ENCODE assay signal across 8 cellular contexts in the genomic region with DNA sequence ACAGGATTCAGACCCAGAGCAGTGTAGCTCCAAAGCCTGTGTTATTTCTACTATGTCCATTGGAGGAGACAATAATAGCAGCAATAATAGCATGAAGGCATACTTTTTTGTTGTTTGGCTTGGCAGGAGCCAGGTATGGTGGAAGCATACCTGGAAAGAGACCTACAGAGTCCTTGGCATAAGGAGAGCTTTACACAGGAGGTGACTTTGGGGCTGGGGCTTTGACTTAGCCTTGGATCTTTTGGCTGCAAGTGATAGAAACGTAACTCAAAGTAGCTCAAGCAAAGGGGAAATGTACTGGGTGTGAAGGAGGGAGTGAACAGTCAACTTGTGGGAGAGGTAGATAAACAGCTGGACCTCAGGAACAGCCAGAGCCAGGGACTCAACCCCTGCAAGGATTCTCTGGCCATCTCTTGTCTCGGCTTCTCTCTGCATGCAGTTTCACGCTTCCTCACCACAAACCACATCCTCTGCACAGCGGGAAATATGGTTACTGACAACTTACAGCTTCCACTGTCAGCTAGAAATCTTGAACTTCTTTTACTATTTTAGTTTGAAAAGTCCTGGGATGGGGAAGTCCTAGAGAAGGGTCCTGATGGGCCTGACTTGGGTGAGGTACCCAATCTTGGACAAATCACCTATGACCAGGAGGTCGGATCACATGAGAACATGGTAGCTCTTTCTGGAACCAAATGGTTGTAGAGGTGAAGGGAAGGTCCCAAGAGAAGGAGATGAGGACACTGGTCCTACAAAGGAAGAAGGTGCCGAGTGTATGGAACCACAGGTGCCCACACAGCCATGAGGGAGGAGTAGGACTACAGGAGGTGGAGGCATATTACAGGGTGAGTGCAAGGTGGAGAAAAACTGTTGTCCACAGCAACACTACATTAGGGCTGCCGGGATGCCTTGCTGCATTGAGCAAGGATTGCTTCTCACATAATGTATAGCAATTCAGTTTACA. TPM values are rescaled to one million over a fixed set of nuclear protein-coding genes. Genes with fewer than 3 reads are reported as not detected.
DNase-seq lines count a peak whose midpoint lies in the region; ATAC-seq and TF ChIP-seq lines count a peak whose summit lies in the region.

No MANE protein-coding gene starts in this region.

- POLR2A ChIA-PET in BJ (lab: Charles Lee) = interaction anchor here (0.6 kb wide), 1 partner anchor 9 kb away, joined by 4 read pairs; no protein-coding TSS in a partner anchor

- TF ChIP-seq CTCF in BJ (IDR thresholded peaks at IDR 0.05; ENCODE audit: insufficient read depth, low read depth, low read length) = no peak

- ATAC-seq in GM19468 (IDR thresholded peaks at IDR 0.05; ENCODE audit: extremely low read depth, unreplicated experiment) (peak; percentile 51), sciatic nerve (peak; percentile 63)

- H3K36me3 ChIP-seq in BJ (ENCODE audit: control insufficient read depth, insufficient read depth, low read length) = peaks cover 3% of the 10 kb centered on the region

- no peak overlapping the region for H3K4me3 ChIP-seq in BJ (ENCODE audit: low read depth, low read length)

- intact Hi-C loops in sciatic nerve (cut with DNase I) = no loop called here

- no peaks in the 10 kb centered on the region; the same call in 1 of the 2 replicates for H3K27me3 ChIP-seq in BJ (ENCODE audit: control insufficient read depth, insufficient read depth, low read length)

- CTCF ChIA-PET in BJ (lab: Yijun Ruan, JAX) = interaction anchor here (0.6 to 1.4 kb wide), 3 partner anchors 46 to 983 kb away, joined by 3 to 5 read pairs (median 4); a partner anchor contains a TSS

- DNase-seq in BJ (ENCODE audit: low read depth) (peak; percentile 43), HS-5 (ENCODE audit: low read depth) (peak; percentile 41), sciatic nerve (ENCODE audit: low spot score) (no peak), NCI-H1930 (lab: John Stamatoyannopoulos, UW) (no peak), DMS79 treated with DMSO at 0.1 percent for 48 hours (lab: John Stamatoyannopoulos, UW) (no peak)
- DNase-seq in activated CD4-positive, alpha-beta T cell treated with anti-CD3 and anti-CD28 coated beads for 1 hour = peak; percentile 39
- DNase-seq in effector CD4-positive, alpha-beta T cell = peak; percentile 57

RNA-seq across cellular contexts. Expression of a gene that starts 47.0 kb away (rescaled TPM):
- 73.5 and 97.7 TPM in 2 replicates for polyA plus RNA-seq in BJ (2011; rRNA removed)
- 185 and 220 TPM in 2 replicates for polyA minus RNA-seq in BJ (2011; rRNA and poly(A)+ RNA removed)
- 71.3 TPM for total RNA-seq in sciatic nerve

Comparison
In these comparisons a context has a peak if more than half of its experiments do, and no peak if none do; other contexts are left out.
1. DNase-seq: peak in BJ (single experiment), HS-5 (single experiment), activated CD4-positive, alpha-beta T cell treated with anti-CD3 and anti-CD28 coated beads for 1 hour (single experiment) and effector CD4-positive, alpha-beta T cell (single experiment); none in sciatic nerve (single experiment), NCI-H1930 (0 of 2) and DMS79 treated with DMSO at 0.1 percent for 48 hours (single experiment).